In genomic region chr1:32028746-32029145, GRCh38 we compare ENCODE assay signal across 1 cellular context.
TF ChIP-seq lines count a peak whose summit lies in the region.

No MANE protein-coding gene starts in this region.

TF ChIP-seq in WTC11, 78 proteins besides CTCF, POLR2A, EP300 and RAD21 (continued from another document):
- TF ChIP-seq ZNF281 (CRISPR knock-in tag; IDR thresholded peaks at IDR 0.05) (no peak), STAT6 (CRISPR knock-in tag; conservative IDR thresholded peaks at IDR 0.05; ENCODE audit: low read depth) (no peak)
TF ChIP-seq in WTC11: peak in this region for 0.
